In genomic region chr19:10653482-10653731, GRCh38 we compare ENCODE assay signal across 8 cellular contexts. TPM values are rescaled to one million over a fixed set of nuclear protein-coding genes. Genes with fewer than 3 reads are reported as not detected.
DNase-seq lines count a peak whose midpoint lies in the region; ATAC-seq and TF ChIP-seq lines count a peak whose summit lies in the region.

No MANE protein-coding gene starts in this region.

- no peaks in the 10 kb centered on the region for H3K36me3 ChIP-seq in sigmoid colon

- TF ChIP-seq EP300 in sigmoid colon (IDR thresholded peaks at IDR 0.05) = no peak

- H3K27ac Mint-ChIP-seq in T-cell = peak overlapping the region; percentile 97 to 98

- H3K4me1 ChIP-seq in foreskin keratinocyte (peaks cover 9% of the 10 kb centered on the region), sigmoid colon (peaks cover 0 to 47% (median 41%) of the 10 kb centered on the region in 4 donors)

- peak overlapping the region; percentile 72 to 100 (median 98) for H3K4me3 ChIP-seq in sigmoid colon

- ATAC-seq in GM19397 (IDR thresholded peaks at IDR 0.05; ENCODE audit: unreplicated experiment) (peak; percentile 3), T-cell (replicated peaks in 1 of 4) (no peak), foreskin keratinocyte (no peak), HG02973 (IDR thresholded peaks at IDR 0.05; ENCODE audit: unreplicated experiment) (no peak), GM18498 (IDR thresholded peaks at IDR 0.05; ENCODE audit: unreplicated experiment) (no peak)

- intact Hi-C loops in sigmoid colon (cut with DNase I) = loop anchor here (5.0 kb wide), 1 partner anchor 44 kb away; no protein-coding TSS in a partner anchor

- H3K27me3 Mint-ChIP-seq in T-cell = no peaks in the 10 kb centered on the region

- 0% methylated on average over 18 of the region's 18 CpGs for WGBS in sigmoid colon, 2 donors

- H3K36me3 Mint-ChIP-seq in T-cell = peaks cover 8% of the 10 kb centered on the region

- DNase-seq in T-cell = no peak
- no peak for DNase-seq in foreskin keratinocyte
- DNase-seq in sigmoid colon = no peak
- DNase-seq in effector CD4-positive, alpha-beta T cell = no peak
- no peak for DNase-seq in stimulated activated CD4-positive, alpha-beta T cell treated with anti-CD3 and anti-CD28 coated beads, Interleukin-2, amount 100 ng/mL, for 24 hours

- peaks cover 40 to 44% (median 41%) of the 10 kb centered on the region in 3 donors for H3K4me1 Mint-ChIP-seq in T-cell

- TF ChIP-seq CTCF in foreskin keratinocyte (conservative IDR thresholded peaks at IDR 0.05) (no peak), sigmoid colon (IDR thresholded peaks at IDR 0.05) (no peak)

- no peaks in the 10 kb centered on the region for H3K9me3 ChIP-seq in sigmoid colon

- CTCF ChIA-PET in T-cell (lab: Charles Lee) = interaction anchor here in 1 of 2 donors (0.7 kb wide), 1 partner anchor 72 kb away, joined by 3 read pairs; no protein-coding TSS in a partner anchor

- H3K27me3 ChIP-seq in foreskin keratinocyte (no peaks in the 10 kb centered on the region), sigmoid colon (no peaks in the 10 kb centered on the region)

- TF ChIP-seq POLR2A in sigmoid colon (IDR thresholded peaks at IDR 0.05) = no peak

- H3K27ac ChIP-seq in foreskin keratinocyte = peak overlapping the region; percentile 92
- H3K27ac ChIP-seq in sigmoid colon = peak overlapping the region; percentile 95 to 100 (median 100)

- POLR2A ChIA-PET in T-cell (lab: Charles Lee) = interaction anchor here in 1 of 2 donors (0.7 kb wide), 1 partner anchor 88 kb away, joined by 3 read pairs; the partner anchor contains the start of gene KRI1

- H3K4me3 Mint-ChIP-seq in T-cell = peak overlapping the region; percentile 94 to 96 (median 95)

- no peaks in the 10 kb centered on the region for H3K9me3 Mint-ChIP-seq in T-cell

RNA-seq across cellular contexts. Expression of gene ILF3, which starts 0.7 kb away (rescaled TPM):
- 100 to 1,000 TPM; 331 to 490 (median 370) TPM for total RNA-seq in T-cell
- total RNA-seq in foreskin keratinocyte = 189 and 218 TPM in 2 replicates
- polyA plus RNA-seq in foreskin keratinocyte = 137 and 162 TPM in 2 replicates
- 100 to 1,000 TPM in 2 of 4 donors, 10 to 100 TPM in 2; 83.5 to 109 (median 94.8) TPM for total RNA-seq in sigmoid colon
- 100 to 1,000 TPM in 1 of 3 donors, 10 to 100 TPM in 2; 25.7 to 146 (median 30.6) TPM for polyA plus RNA-seq in sigmoid colon

RNA-seq across cellular contexts. Expression of gene SLC44A2, which starts 28.1 kb away (rescaled TPM):
- 100 to 1,000 TPM; 204 to 228 (median 218) TPM for total RNA-seq in T-cell
- total RNA-seq in foreskin keratinocyte = 136 and 141 TPM in 2 replicates
- polyA plus RNA-seq in foreskin keratinocyte = 130 and 138 TPM in 2 replicates
- 10 to 100 TPM; 19.3 to 31.0 (median 25.3) TPM for total RNA-seq in sigmoid colon
- polyA plus RNA-seq in sigmoid colon = 10 to 100 TPM; 12.9 to 88.6 (median 23.4) TPM

RNA-seq across cellular contexts. Expression of gene QTRT1, which starts 47.8 kb away (rescaled TPM):
- total RNA-seq in T-cell (10 to 100 TPM; 47.7 to 68.1 (median 55.1) TPM), foreskin keratinocyte (30.4 and 35.8 TPM in 2 replicates), sigmoid colon (10 to 100 TPM; 21.7 to 34.2 (median 29.7) TPM)
- polyA plus RNA-seq in foreskin keratinocyte (46.4 and 49.4 TPM in 2 replicates), sigmoid colon (10 to 100 TPM; 64.9 to 93.6 (median 69.8) TPM)
